1 cellular context compared by ENCODE assay signal in genomic region chr13:98910501-98910951, GRCh38.
TF ChIP-seq lines count a peak whose summit lies in the region.

No MANE protein-coding gene starts in this region.

TF ChIP-seq in IMR-90, 13 proteins besides CTCF, POLR2A, EP300 and RAD21:
- TF ChIP-seq ELK1 (IDR thresholded peaks at IDR 0.05; ENCODE audit: borderline replicate concordance, low read depth, low read length) (no peak), NFE2L2 (IDR thresholded peaks at IDR 0.05; ENCODE audit: low read depth, low read length) (no peak)
